In genomic region chr2:206800501-206801416, GRCh38 we compare ENCODE assay signal across 7 cellular contexts.
DNase-seq lines count a peak whose midpoint lies in the region; ATAC-seq and TF ChIP-seq lines count a peak whose summit lies in the region.

No MANE protein-coding gene starts in this region.

- peak; percentile 54 for ATAC-seq in HG02763 (IDR thresholded peaks at IDR 0.05; ENCODE audit: unreplicated experiment)

- peak; percentile 66 for TF ChIP-seq CTCF in GM12874 (IDR thresholded peaks at IDR 0.05; ENCODE audit: insufficient read depth, low read depth, low read length)

- peak; percentile 68 to 79 for DNase-seq in NCI-H2081 (lab: John Stamatoyannopoulos, UW)
- DNase-seq in UCSD-AML1 (lab: John Stamatoyannopoulos, UW; ENCODE audit: unreplicated experiment), result peak; percentile 43
- peak; percentile 27 for DNase-seq in central memory CD4-positive, alpha-beta T cell
- peak; percentile 74 for DNase-seq in kidney tubule cell (ENCODE audit: low spot score)
- peak; percentile 17 to 18 for DNase-seq in stimulated activated CD4-positive, alpha-beta T cell treated with anti-CD3 and anti-CD28 coated beads, Interleukin-4, amount 100 ng/mL, for 4 hours

Comparison
In these comparisons a context has a peak if more than half of its experiments do, and no peak if none do; other contexts are left out.
1. Peak in every context shown above with its lines: DNase-seq and ATAC-seq.
2. DNase-seq: peak in every context shown above with its lines; median percentile 74 in kidney tubule cell; 74 in NCI-H2081; 43 in UCSD-AML1; 27 in central memory CD4-positive, alpha-beta T cell; 18 in stimulated activated CD4-positive, alpha-beta T cell treated with anti-CD3 and anti-CD28 coated beads, Interleukin-4, amount 100 ng/mL, for 4 hours.